ENCODE assay signal across 27 cellular contexts in the genomic region with DNA sequence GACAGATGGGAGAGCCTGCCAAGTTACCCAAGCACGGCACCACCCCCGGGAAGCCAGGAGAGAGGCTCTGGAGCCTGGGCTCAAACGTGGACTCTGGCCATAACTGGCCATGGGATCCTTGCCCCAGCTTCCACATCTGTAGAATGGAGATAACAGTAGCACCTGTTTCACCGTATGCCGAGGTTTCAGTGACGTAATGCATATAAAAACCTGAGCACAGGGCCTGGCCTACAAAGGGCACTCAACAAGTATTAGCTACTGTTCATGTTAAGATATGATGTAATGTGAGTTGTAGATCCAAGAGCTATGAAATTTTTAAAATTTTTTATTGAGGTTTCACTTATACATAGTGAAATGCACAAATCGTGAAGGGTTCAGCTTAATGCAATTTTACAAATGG.
A peak's percentile ranks its signal among the peaks of the same experiment; 100 is the strongest.
DNase-seq lines count a peak whose midpoint lies in the region; ATAC-seq, FAIRE-seq and TF ChIP-seq lines count a peak whose summit lies in the region.
"Had no signal": no experiment of that assay in that cellular context is flagged by ENCODE, and none has a peak within 500 bp of the region (broad histone marks: within the 10 kb centered on the region; RNA-seq: fewer than 3 reads in every experiment).

No MANE protein-coding gene starts in this region.

- intact Hi-C loops in HepG2 (cut with micrococcal nuclease; ENCODE audit: unreplicated experiment): loop anchor here (10.0 kb wide), 1 partner anchor 85 kb away; a partner anchor contains a TSS
- intact Hi-C loops in right lobe of liver (cut with DNase I): no loop called here
- intact Hi-C loops in K562 (cut with micrococcal nuclease): loop anchor here (10.0 kb wide), 1 partner anchor 475 kb away; a partner anchor contains a TSS

- H3K27ac ChIP-seq in HepG2 (ENCODE audit: extremely low read length, insufficient read depth, low read length) (no peak overlapping the region), right lobe of liver (no peak overlapping the region), K562 (ENCODE audit: extremely low read depth, low read depth, low read length) (no peak overlapping the region), osteoblast (ENCODE audit: low read depth, low read length) (no peak overlapping the region)
- H3K27ac ChIP-seq: BLaER1 had no signal

- 8% methylated on average over 7 of the region's 7 CpGs for WGBS in HepG2 (ENCODE audit: low lambda C conversion rate)
- 83% methylated on average over 7 of the region's 7 CpGs for WGBS in right lobe of liver (ENCODE audit: insufficient coverage, low coverage, low lambda C conversion rate, missing lambda C conversion rate)
- 6% methylated on average over 7 of the region's 7 CpGs for WGBS in K562 (ENCODE audit: insufficient coverage, low coverage, missing lambda C conversion rate)

- no peak for ATAC-seq in HepG2
- ATAC-seq in right lobe of liver: no peak
- no peak for ATAC-seq in K562
- no peak for ATAC-seq in GM18868 (IDR thresholded peaks at IDR 0.05; ENCODE audit: unreplicated experiment)
- ATAC-seq: GM12878 had no signal

- H3K36me3 ChIP-seq in HepG2 (replicated peaks in 1 of 2; ENCODE audit: control insufficient read depth in 1 of 2, insufficient read depth in 2 of 2, low read length in 2 of 2) (no peaks in the 10 kb centered on the region), right lobe of liver (no peaks in the 10 kb centered on the region), K562 (ENCODE audit: control insufficient read depth, insufficient read depth, low read length) (no peaks in the 10 kb centered on the region), osteoblast (ENCODE audit: insufficient read depth, low read length) (no peaks in the 10 kb centered on the region)
- H3K36me3 ChIP-seq: BE2C, BLaER1 had no signal

- H4K20me1 ChIP-seq in HepG2 (ENCODE audit: insufficient read depth, low read length): no peaks in the 10 kb centered on the region
- peaks cover 3% of the 10 kb centered on the region; the same call in 1 of the 2 replicates for H4K20me1 ChIP-seq in K562 (replicated peaks; ENCODE audit: control insufficient read depth, insufficient read depth, low read length)
- H4K20me1 ChIP-seq in osteoblast (ENCODE audit: insufficient read depth, low read length): no peaks in the 10 kb centered on the region
- H4K20me1 ChIP-seq: BLaER1 had no signal

- no peak for TF ChIP-seq POLR2A in HepG2 (IDR thresholded peaks at IDR 0.05; ENCODE audit: insufficient read depth in 1 of 2, low read depth in 2 of 2, low read length in 2 of 2)
- TF ChIP-seq POLR2A in right lobe of liver (IDR thresholded peaks at IDR 0.05): no peak
- TF ChIP-seq POLR2A in K562 (conservative IDR thresholded peaks at IDR 0.05): no peak

- no peak for TF ChIP-seq CTCF in HepG2 (CRISPR knock-in tag; IDR thresholded peaks at IDR 0.05)
- no peak for TF ChIP-seq CTCF in right lobe of liver (IDR thresholded peaks at IDR 0.05)
- no peak for TF ChIP-seq CTCF in K562 (IDR thresholded peaks at IDR 0.05 in 2 of 3, conservative IDR thresholded peaks at IDR 0.05 in 1 of 3; ENCODE audit: insufficient read depth in 2 of 3, low read depth in 1 of 3, low read length in 3 of 3)
- no peak for TF ChIP-seq CTCF in osteoblast (IDR thresholded peaks at IDR 0.05; ENCODE audit: extremely low read depth, low read depth, low read length)

- POLR2A ChIA-PET in HepG2 (lab: Yijun Ruan, JAX) (no interaction called here), K562 (lab: Yijun Ruan, JAX) (no interaction called here)

- H2AFZ ChIP-seq in HepG2 (ENCODE audit: low read length) (no peak overlapping the region), K562 (ENCODE audit: low read depth, low read length) (no peak overlapping the region), osteoblast (ENCODE audit: low read length) (no peak overlapping the region)

- H3K4me3 ChIP-seq in HepG2 (replicated peaks in 1 of 3; ENCODE audit: insufficient read depth in 1 of 3, low read depth in 2 of 3, low read length in 3 of 3) (no peak overlapping the region), right lobe of liver (no peak overlapping the region), K562 (no peak overlapping the region), osteoblast (ENCODE audit: insufficient read depth, low read length) (no peak overlapping the region)
- H3K4me3 ChIP-seq: BLaER1, GM12878 had no signal

- no peaks in the 10 kb centered on the region for H3K9me1 ChIP-seq in K562 (ENCODE audit: control insufficient read depth, insufficient read depth, low read length)

- H3K9ac ChIP-seq in HepG2 (ENCODE audit: insufficient read depth, low read depth, low read length): no peak overlapping the region
- H3K9ac ChIP-seq in K562 (ENCODE audit: insufficient read depth in 1 of 2, low read depth in 2 of 2, low read length in 2 of 2): no peak overlapping the region
- H3K9ac ChIP-seq: BLaER1 had no signal

- in situ Hi-C loops in HepG2 (cut with HindIII; ENCODE audit: extremely low pct_ligation_motif_present, low pct_unique_long_range_greater_than_20kb) (loop anchor here (10.0 kb wide), 1 partner anchor 85 kb away; a partner anchor contains a TSS), K562 (cut with MboI) (loop anchor here (10.0 kb wide), 1 partner anchor 465 kb away; no protein-coding TSS in a partner anchor)

- TF ChIP-seq EP300 in HepG2 (IDR thresholded peaks at IDR 0.05; ENCODE audit: low read depth in 2 of 2, low read length in 2 of 2) (no peak), HepG2 (CRISPR knock-in tag; IDR thresholded peaks at IDR 0.05; ENCODE audit: borderline replicate concordance) (no peak), K562 (IDR thresholded peaks at IDR 0.05; ENCODE audit: low read length) (no peak)

- no peak for DNase-seq in HepG2 (ENCODE audit: low spot score)
- no peak for DNase-seq in right lobe of liver
- peak in 2 of 4 experiments; percentile 28 to 39 for DNase-seq in K562 (ENCODE audit: extremely low read depth in 1 of 4, low spot score in 3 of 4)
- DNase-seq in osteoblast (ENCODE audit: insufficient read length, low spot score, missing footprints): peak; percentile 9
- no peak for DNase-seq in stimulated activated CD4-positive, alpha-beta T cell treated with anti-CD3 and anti-CD28 coated beads, Interleukin-15, amount 100 ng/mL, for 24 hours
- DNase-seq: 8988T; ACHN; BE2C; C1 segment of cervical spinal cord; CD4-positive, alpha-beta memory T cell; CD4-positive, CD25-positive, alpha-beta regulatory T cell; CD8-positive, alpha-beta memory T cell; COR-L47; DMS 273 treated with DMSO at 0.1 percent for 48 hours; DMS153; DMS53; DMS79; DND-41; EL; GDM1 had no signal

- no peak overlapping the region for H3K4me2 ChIP-seq in HepG2 (ENCODE audit: low read depth, low read length)
- H3K4me2 ChIP-seq in K562 (ENCODE audit: insufficient read depth, low read length): no peak overlapping the region
- H3K4me2 ChIP-seq in osteoblast (ENCODE audit: insufficient read depth, low read length): no peak overlapping the region
- H3K4me2 ChIP-seq: BLaER1 had no signal

- no peaks in the 10 kb centered on the region for H3K79me2 ChIP-seq in HepG2 (ENCODE audit: insufficient read depth, low read length)
- no peaks in the 10 kb centered on the region for H3K79me2 ChIP-seq in K562 (ENCODE audit: control insufficient read depth, insufficient read depth, low read length)
- no peaks in the 10 kb centered on the region for H3K79me2 ChIP-seq in osteoblast (ENCODE audit: insufficient read depth, low read length)

- CTCF ChIA-PET in HepG2 (lab: Yijun Ruan, JAX; ENCODE audit: low intra/inter-chr PET ratio, low total read pairs): no interaction called here
- CTCF ChIA-PET in K562 (lab: Yijun Ruan, JAX; ENCODE audit: low intra/inter-chr PET ratio): interaction anchor here (0.5 to 0.7 kb wide), 2 partner anchors 94 to 338 kb away, joined by 3 to 4 read pairs; a partner anchor contains a TSS

- peaks cover 10 to 79% of the 10 kb centered on the region in 2 experiments for H3K27me3 ChIP-seq in HepG2 (ENCODE audit: control insufficient read depth in 1 of 2, insufficient read depth in 2 of 2, low read length in 2 of 2)
- H3K27me3 ChIP-seq in right lobe of liver: no peaks in the 10 kb centered on the region
- peaks cover 50 to 90% of the 10 kb centered on the region in 2 experiments for H3K27me3 ChIP-seq in K562 (ENCODE audit: control insufficient read depth in 2 of 2, insufficient read depth in 2 of 2, low read length in 2 of 2)
- H3K27me3 ChIP-seq in osteoblast (ENCODE audit: insufficient read depth, low read length): peaks cover 23% of the 10 kb centered on the region
- H3K27me3 ChIP-seq: BE2C, BLaER1 had no signal

- H3K4me1 ChIP-seq in HepG2 (ENCODE audit: insufficient read depth, low read length): no peaks in the 10 kb centered on the region
- no peaks in the 10 kb centered on the region for H3K4me1 ChIP-seq in right lobe of liver
- H3K4me1 ChIP-seq in K562 (replicated peaks in 1 of 2; ENCODE audit: control insufficient read depth in 2 of 2, insufficient read depth in 2 of 2, low read length in 2 of 2): no peaks in the 10 kb centered on the region
- no peaks in the 10 kb centered on the region for H3K4me1 ChIP-seq in osteoblast (ENCODE audit: insufficient read depth, low read length)
- H3K4me1 ChIP-seq: BE2C had no signal

- H3K9me3 ChIP-seq in HepG2 (ENCODE audit: low read length): no peaks in the 10 kb centered on the region
- H3K9me3 ChIP-seq in right lobe of liver: no peaks in the 10 kb centered on the region
- H3K9me3 ChIP-seq in K562 (replicated peaks; ENCODE audit: control insufficient read depth, insufficient read depth, low read depth, low read length): no peaks in the 10 kb centered on the region
- H3K9me3 ChIP-seq in osteoblast (ENCODE audit: low read depth, low read length): no peaks in the 10 kb centered on the region
- H3K9me3 ChIP-seq: BE2C had no signal

- FAIRE-seq in HepG2 (lab: Jason Lieb, UNC) (no peak), K562 (lab: Jason Lieb, UNC) (no peak)
- FAIRE-seq: A204.1, GM12878, GM12892, GM18507, GM19239 had no signal

- no TSS peak for BruUV-seq in HepG2 (replicated peaks; lab: Mats Ljungman, UMichigan)
- no TSS peak for BruUV-seq in K562 (replicated peaks; lab: Mats Ljungman, UMichigan)

- TF ChIP-seq RAD21 in HepG2 (CRISPR knock-in tag; IDR thresholded peaks at IDR 0.05) (no peak), K562 (CRISPR knock-in tag; conservative IDR thresholded peaks at IDR 0.05 in 1 of 2, IDR thresholded peaks at IDR 0.05 in 1 of 2) (no peak)

TF ChIP-seq in HepG2, 621 proteins besides CTCF, POLR2A, EP300 and RAD21:
- TF ChIP-seq LCORL (IDR thresholded peaks at IDR 0.05): no peak
- no peak for TF ChIP-seq LCORL (CRISPR knock-in tag; IDR thresholded peaks at IDR 0.05)
- peak; percentile 75 for TF ChIP-seq ATF7 (IDR thresholded peaks at IDR 0.05)
- TF ChIP-seq ATF7 (CRISPR knock-in tag; IDR thresholded peaks at IDR 0.05): no peak

Comparison
In these comparisons a context has a peak if more than half of its experiments do, and no peak if none do; other contexts are left out.
1. intact Hi-C loops: an anchor here in HepG2 (10.0 kb wide) and K562 (10.0 kb wide); none called in right lobe of liver.